In genomic region chr1:229768232-229768631, GRCh38 we compare ENCODE assay signal across 26 cellular contexts.
DNase-seq lines count a peak whose midpoint lies in the region; ATAC-seq, FAIRE-seq and TF ChIP-seq lines count a peak whose summit lies in the region.
"Had no signal": no experiment of that assay in that cellular context is flagged by ENCODE, and none has a peak within 500 bp of the region (broad histone marks: within the 10 kb centered on the region; RNA-seq: fewer than 3 reads in every experiment).

No MANE protein-coding gene starts in this region.

- H3K27ac ChIP-seq in H1 (ENCODE audit: low read depth, low read length) (no peak overlapping the region), ovary (no peak overlapping the region), left ventricle myocardium inferior (replicated peaks) (no peak overlapping the region)
- H3K27ac ChIP-seq: coronary artery, suprapubic skin had no signal

- H3K4me1 ChIP-seq in H1 (replicated peaks in 1 of 4; ENCODE audit: control insufficient read depth in 3 of 4, insufficient read depth in 4 of 4, low read length in 3 of 4) = no peaks in the 10 kb centered on the region
- no peaks in the 10 kb centered on the region for H3K4me1 ChIP-seq in ovary (ENCODE audit: insufficient read depth)
- no peaks in the 10 kb centered on the region for H3K4me1 ChIP-seq in left ventricle myocardium inferior
- H3K4me1 ChIP-seq: suprapubic skin had no signal

- H2BK5ac ChIP-seq in H1 (ENCODE audit: low read depth, low read length) = no peak overlapping the region

- no peak overlapping the region for H3K56ac ChIP-seq in H1 (replicated peaks; ENCODE audit: insufficient read length, low read depth, low read length)

- intact Hi-C loops in ovary (cut with DNase I) (no loop called here), left ventricle myocardium inferior (cut with micrococcal nuclease) (no loop called here)

- no peak overlapping the region for H3K9ac ChIP-seq in H1 (replicated peaks in 1 of 4; ENCODE audit: extremely low read depth in 1 of 4, low read depth in 3 of 4, low read length in 3 of 4)

- H3K4me3 ChIP-seq in H1 (ENCODE audit: extremely low read depth in 1 of 4, insufficient read depth in 2 of 4, low read depth in 3 of 4, low read length in 4 of 4) (no peak overlapping the region), ovary (no peak overlapping the region), left ventricle myocardium inferior (no peak overlapping the region)
- H3K4me3 ChIP-seq: coronary artery, suprapubic skin had no signal

- H3K9me3 ChIP-seq in H1 (ENCODE audit: insufficient read depth in 2 of 2, low read depth in 1 of 2, low read length in 1 of 2) = no peaks in the 10 kb centered on the region
- no peaks in the 10 kb centered on the region for H3K9me3 ChIP-seq in ovary
- H3K9me3 ChIP-seq in left ventricle myocardium inferior (replicated peaks) = peaks cover 3% of the 10 kb centered on the region
- H3K9me3 ChIP-seq: suprapubic skin had no signal

- no peak overlapping the region for H3K4me2 ChIP-seq in H1 (ENCODE audit: insufficient read depth in 1 of 2, low read depth in 2 of 2, low read length in 2 of 2)

- H3K27me3 ChIP-seq in H1 (replicated peaks in 1 of 4; ENCODE audit: control insufficient read depth in 3 of 4, extremely low read depth in 1 of 4, insufficient read depth in 3 of 4, low read length in 3 of 4) (no peaks in the 10 kb centered on the region), ovary (no peaks in the 10 kb centered on the region), left ventricle myocardium inferior (ENCODE audit: low read depth) (peaks cover 40% of the 10 kb centered on the region)

- no peak overlapping the region for H4K91ac ChIP-seq in H1 (replicated peaks; ENCODE audit: insufficient read length, low read length)

- no peak overlapping the region for H4K8ac ChIP-seq in H1 (ENCODE audit: extremely low read depth, insufficient read depth, low read length)

- no peaks in the 10 kb centered on the region for H3K79me1 ChIP-seq in H1 (ENCODE audit: low read depth, low read length)

- H3K23me2 ChIP-seq in H1 (ENCODE audit: low read depth, low read length) = no peaks in the 10 kb centered on the region

- H4K20me1 ChIP-seq in H1 (replicated peaks in 1 of 2; ENCODE audit: control insufficient read depth in 1 of 2, insufficient read depth in 2 of 2, low read length in 2 of 2) = no peaks in the 10 kb centered on the region

- H2BK12ac ChIP-seq in H1 (ENCODE audit: low read depth, low read length) = no peak overlapping the region

- H3K18ac ChIP-seq in H1 (ENCODE audit: extremely low read depth, low read length) = no peak overlapping the region

- TF ChIP-seq CTCF in H1 (IDR thresholded peaks at IDR 0.05; ENCODE audit: control extremely low read depth in 1 of 3, insufficient read depth in 1 of 3, low read depth in 1 of 3, low read length in 3 of 3) (no peak), ovary (IDR thresholded peaks at IDR 0.05) (no peak), left ventricle myocardium inferior (IDR thresholded peaks at IDR 0.05; ENCODE audit: borderline replicate concordance) (no peak)

- CTCF ChIA-PET in H1 (lab: Charles Lee; ENCODE audit: partially characterized antibody) = no interaction called here

- H2BK20ac ChIP-seq in H1 (ENCODE audit: low read length) = no peak overlapping the region

- 0 out of 2 replicates have a peak overlapping the region, but pooled peaks have one; percentile 15 for H2AFZ ChIP-seq in H1 (ENCODE audit: low read length)

- TF ChIP-seq RAD21 in H1 (IDR thresholded peaks at IDR 0.05 in 1 of 2, conservative IDR thresholded peaks at IDR 0.05 in 1 of 2; ENCODE audit: low read depth in 2 of 2, low read length in 2 of 2) = no peak

- H3K36me3 ChIP-seq in H1 (ENCODE audit: control insufficient read depth in 2 of 4, insufficient read depth in 4 of 4, low read length in 3 of 4) = peaks cover 0 to 2% (median 0%) of the 10 kb centered on the region in 4 experiments; a peak in 1 of 8 replicates
- no peaks in the 10 kb centered on the region for H3K36me3 ChIP-seq in ovary
- no peaks in the 10 kb centered on the region for H3K36me3 ChIP-seq in left ventricle myocardium inferior
- H3K36me3 ChIP-seq: suprapubic skin had no signal

- FAIRE-seq in H1 (lab: Jason Lieb, UNC) = no peak
- FAIRE-seq: D721Med, GM19239, RCC 7860, urothelium cell line had no signal

- H3K14ac ChIP-seq in H1 (ENCODE audit: insufficient read length) = no peak overlapping the region

- no peak overlapping the region for H2AK5ac ChIP-seq in H1 (ENCODE audit: low read depth, low read length)

- POLR2A ChIA-PET in H1 (lab: Charles Lee; ENCODE audit: partially characterized antibody) = no interaction called here

- H4K5ac ChIP-seq in H1 (ENCODE audit: insufficient read length, low read depth, low read length) = no peak overlapping the region

- 90% methylated on average over 5 of the region's 5 CpGs; no CpG with 5 or more reads in 1 of the 2 experiments for WGBS in H1 (ENCODE audit: extremely low coverage in 1 of 2, insufficient coverage in 1 of 2, insufficient read length in 1 of 2, insufficient replicate concordance in 2 of 2, low coverage in 1 of 2, low lambda C conversion rate in 2 of 2, missing lambda C conversion rate in 1 of 2), 2 experiments
- 34 to 64% (median 46%) methylated on average over 5 of the region's 5 CpGs for WGBS in ovary, 3 donors

- DNase-seq in DMS79 (lab: John Stamatoyannopoulos, UW) (peak; percentile 65), NCI-H146 (lab: John Stamatoyannopoulos, UW) (peak; percentile 95), NCI-H2227 (lab: John Stamatoyannopoulos, UW; ENCODE audit: unreplicated experiment) (peak; percentile 48), H1 (ENCODE audit: low read depth in 1 of 2, low spot score in 2 of 2) (no peak), ovary (no peak), GOT3 (lab: John Stamatoyannopoulos, UW) (no peak), left ventricle myocardium inferior (no peak)
- DNase-seq: activated CD4-positive, alpha-beta T cell treated with anti-CD3 and anti-CD28 coated beads, Interleukin-2, amount 50 U/mL, for 4 hours; activated CD4-positive, CD25-positive, alpha-beta regulatory T cell; activated CD8-positive, alpha-beta memory T cell treated with anti-CD3 and anti-CD28 coated beads, Interleukin-2, amount 50 U/mL, for 4 hours; anterior cingulate cortex; C1 segment of cervical spinal cord; foreskin melanocyte; HFFc6; left colon; retina; stimulated activated CD4-positive, alpha-beta T cell treated with anti-CD3 and anti-CD28 coated beads, Interleukin-4, amount 100 ng/mL, for 1 hour; stimulated activated naive B cell treated with anti-CD40 and anti-IgM and Interleukin-4, amounts not matched to agents 10 μg/mL and 1 μg/mL and 100 μg/mL, for 72 hours had no signal

- no peak for TF ChIP-seq POLR2A in H1 (IDR thresholded peaks at IDR 0.05; ENCODE audit: control extremely low read depth in 1 of 2, low read depth in 2 of 2, low read length in 2 of 2)
- TF ChIP-seq POLR2A in ovary (IDR thresholded peaks at IDR 0.05) = no peak

- H2BK15ac ChIP-seq in H1 (ENCODE audit: low read length) = no peak overlapping the region

- no peaks in the 10 kb centered on the region for H3K79me2 ChIP-seq in H1 (ENCODE audit: control insufficient read depth in 1 of 2, insufficient read depth in 2 of 2, low read length in 2 of 2)

- no peak overlapping the region for H3K23ac ChIP-seq in H1 (ENCODE audit: insufficient read length)

- TF ChIP-seq EP300 in H1 (IDR thresholded peaks at IDR 0.05; ENCODE audit: borderline replicate concordance in 1 of 2, low read depth in 2 of 2, low read length in 2 of 2) (no peak), ovary (IDR thresholded peaks at IDR 0.05) (no peak)

- H3K4ac ChIP-seq in H1 (replicated peaks; ENCODE audit: insufficient read length, low read depth, low read length) = no peak overlapping the region

- ATAC-seq in HG03442 (IDR thresholded peaks at IDR 0.05; ENCODE audit: unreplicated experiment) = no peak
- ATAC-seq: esophagus mucosa; left colon; stimulated activated naive B cell treated with anti-CD40 and anti-IgM and Interleukin-4, amounts not matched to agents 10 μg/mL and 1 μg/mL and 100 μg/mL, for 72 hours had no signal

- no peak overlapping the region for H2BK120ac ChIP-seq in H1 (replicated peaks; ENCODE audit: low read depth, low read length)

TF ChIP-seq in H1, 55 proteins besides CTCF, POLR2A, EP300 and RAD21 (continues in another document):
- no peak for TF ChIP-seq ZNF274 (IDR thresholded peaks at IDR 0.05; ENCODE audit: borderline replicate concordance, extremely low read depth, low read length)
- no peak for TF ChIP-seq EZH2 (IDR thresholded peaks at IDR 0.05; ENCODE audit: low read depth, low read length, severe bottlenecking)
- TF ChIP-seq SIN3A (conservative IDR thresholded peaks at IDR 0.05 in 1 of 2, IDR thresholded peaks at IDR 0.05 in 1 of 2; ENCODE audit: low read depth in 1 of 2, low read length in 2 of 2) = no peak
- no peak for TF ChIP-seq BCL11A (IDR thresholded peaks at IDR 0.05; ENCODE audit: low read depth in 2 of 2, low read length in 2 of 2)
- no peak for TF ChIP-seq POU5F1 (IDR thresholded peaks at IDR 0.05; ENCODE audit: low read depth, low read length)
- TF ChIP-seq JUND (IDR thresholded peaks at IDR 0.05; ENCODE audit: low read length) = no peak

Comparison
In these comparisons a context has a peak if more than half of its experiments do, and no peak if none do; other contexts are left out.
1. DNase-seq: peak in DMS79 (single experiment), NCI-H146 (single experiment) and NCI-H2227 (single experiment); none in H1 (0 of 2), ovary (0 of 5), GOT3 (single experiment) and left ventricle myocardium inferior (single experiment).